In genomic region chr18:56997200-56997599, GRCh38 we compare ENCODE assay signal across 5 cellular contexts.
"Had no signal": no experiment of that assay in that cellular context is flagged by ENCODE, and none has a peak within 500 bp of the region (broad histone marks: within the 10 kb centered on the region; RNA-seq: fewer than 3 reads in every experiment).

No MANE protein-coding gene starts in this region.

- FAIRE-seq: GM12891, GM12892, GM18507 had no signal

- DNase-seq: GDM1, GF-D8 had no signal
